In genomic region chr2:42914314-42914713, GRCh38 we compare ENCODE assay signal across 19 cellular contexts.
"Had no signal": no experiment of that assay in that cellular context is flagged by ENCODE, and none has a peak within 500 bp of the region (broad histone marks: within the 10 kb centered on the region; RNA-seq: fewer than 3 reads in every experiment).

No MANE protein-coding gene starts in this region.

- DNase-seq: activated CD4-positive, alpha-beta T cell treated with anti-CD3 and anti-CD28 coated beads, Interleukin-2, amount 50 U/mL, for 1 hour; activated CD8-positive, alpha-beta memory T cell treated with anti-CD3 and anti-CD28 coated beads for 24 hours; activated naive CD4-positive, alpha-beta T cell; activated naive CD8-positive, alpha-beta T cell treated with anti-CD3 and anti-CD28 coated beads, Interleukin-2, amount 10 ng/mL, durations not matched to agents 7 days and 5 days; anterior cingulate cortex; brain microvascular endothelial cell; cerebellar nuclear complex; erythroblast; gastrocnemius medialis; heart right ventricle; natural killer cell; stimulated activated CD4-positive, alpha-beta T cell treated with anti-CD3 and anti-CD28 coated beads, Interleukin-4, amount 100 ng/mL, for 1 hour; stimulated activated naive B cell treated with anti-CD40 and anti-IgM and Interleukin-4, amounts not matched to agents 10 μg/mL and 1 μg/mL and 100 μg/mL, for 72 hours had no signal

- H3K9me3 Mint-ChIP-seq: activated naive CD8-positive, alpha-beta T cell treated with anti-CD3 and anti-CD28 coated beads, Interleukin-2, amount 10 ng/mL, durations not matched to agents 7 days and 5 days; dendritic cell treated with granulocyte-macrophage colony-stimulating factor and Interleukin-4, amounts not matched to agents 40 ng/mL and 50 ng/mL, for 4 days; natural killer cell; stimulated activated naive B cell treated with anti-CD40 and anti-IgM and Interleukin-4, amounts not matched to agents 10 μg/mL and 1 μg/mL and 100 μg/mL, for 72 hours; T-helper 2 cell treated with Interferon-gamma antibody and Interleukin-4, amounts not matched to agents 5 μg/mL and 100 μg/mL, for 36 hours had no signal

- H3K36me3 Mint-ChIP-seq: activated naive CD8-positive, alpha-beta T cell treated with anti-CD3 and anti-CD28 coated beads, Interleukin-2, amount 10 ng/mL, durations not matched to agents 7 days and 5 days; natural killer cell; stimulated activated naive B cell treated with anti-CD40 and anti-IgM and Interleukin-4, amounts not matched to agents 10 μg/mL and 1 μg/mL and 100 μg/mL, for 72 hours had no signal

- H3K27ac Mint-ChIP-seq: activated naive CD8-positive, alpha-beta T cell treated with anti-CD3 and anti-CD28 coated beads, Interleukin-2, amount 10 ng/mL, durations not matched to agents 7 days and 5 days; natural killer cell; stimulated activated naive B cell treated with anti-CD40 and anti-IgM and Interleukin-4, amounts not matched to agents 10 μg/mL and 1 μg/mL and 100 μg/mL, for 72 hours; T-helper 2 cell treated with Interferon-gamma antibody and Interleukin-4, amounts not matched to agents 5 μg/mL and 100 μg/mL, for 36 hours had no signal

- H3K9me3 ChIP-seq: gastrocnemius medialis, heart right ventricle, neutrophil, tibial artery, uterus had no signal

- H3K4me3 Mint-ChIP-seq: activated naive CD8-positive, alpha-beta T cell treated with anti-CD3 and anti-CD28 coated beads, Interleukin-2, amount 10 ng/mL, durations not matched to agents 7 days and 5 days; dendritic cell treated with granulocyte-macrophage colony-stimulating factor and Interleukin-4, amounts not matched to agents 40 ng/mL and 50 ng/mL, for 4 days; natural killer cell; stimulated activated naive B cell treated with anti-CD40 and anti-IgM and Interleukin-4, amounts not matched to agents 10 μg/mL and 1 μg/mL and 100 μg/mL, for 72 hours; T-helper 2 cell treated with Interferon-gamma antibody and Interleukin-4, amounts not matched to agents 5 μg/mL and 100 μg/mL, for 36 hours had no signal

- H3K4me3 ChIP-seq: gastrocnemius medialis, heart right ventricle, tibial artery, uterus had no signal

- ATAC-seq: activated CD4-positive, CD25-positive, alpha-beta regulatory T cell treated with anti-CD3 and anti-CD28 coated beads, Interleukin-2, amount 50 U/mL, for 24 hours; gastrocnemius medialis; heart right ventricle; natural killer cell; stimulated activated naive B cell treated with anti-CD40 and anti-IgM and Interleukin-4, amounts not matched to agents 10 μg/mL and 1 μg/mL and 100 μg/mL, for 72 hours had no signal

- H3K27ac ChIP-seq: brain microvascular endothelial cell, neutrophil had no signal

- H3K36me3 ChIP-seq: brain microvascular endothelial cell, gastrocnemius medialis, heart right ventricle, neutrophil, tibial artery, uterus had no signal

- H3K27me3 ChIP-seq: brain microvascular endothelial cell, gastrocnemius medialis, heart right ventricle, neutrophil, tibial artery, uterus had no signal

- H3K4me1 ChIP-seq: uterus had no signal
